In genomic region chr11:27218498-27219038, GRCh38 we compare ENCODE assay signal across 12 cellular contexts.
DNase-seq lines count a peak whose midpoint lies in the region; TF ChIP-seq lines count a peak whose summit lies in the region.
"Had no signal": no experiment of that assay in that cellular context is flagged by ENCODE, and none has a peak within 500 bp of the region (broad histone marks: within the 10 kb centered on the region; RNA-seq: fewer than 3 reads in every experiment).

No MANE protein-coding gene starts in this region.

- peak overlapping the region; percentile 85 for H3K27ac Mint-ChIP-seq in chondrocyte (ENCODE audit: unreplicated experiment)
- peak overlapping the region; percentile 98 for H3K27ac Mint-ChIP-seq in nephron progenitor cell

- peaks cover 57% of the 10 kb centered on the region for H3K4me1 Mint-ChIP-seq in chondrocyte (ENCODE audit: low read depth)
- H3K4me1 Mint-ChIP-seq in nephron progenitor cell = peaks cover 59% of the 10 kb centered on the region

- no peaks in the 10 kb centered on the region for H3K36me3 ChIP-seq in MG63
- H3K36me3 ChIP-seq: left lung had no signal

- no peaks in the 10 kb centered on the region for H3K9me3 Mint-ChIP-seq in chondrocyte (ENCODE audit: low read depth)
- peaks cover 16% of the 10 kb centered on the region for H3K9me3 Mint-ChIP-seq in nephron progenitor cell

- DNase-seq in DMS153 (lab: John Stamatoyannopoulos, UW) (peak; percentile 38), MG63 (peak; percentile 69), chondrocyte (ENCODE audit: low spot score) (no peak), nephron progenitor cell (no peak), SHP77 (lab: John Stamatoyannopoulos, UW) (no peak), NAMALWA (ENCODE audit: low spot score) (no peak)
- no peak for DNase-seq in activated CD4-positive, alpha-beta T cell treated with anti-CD3 and anti-CD28 coated beads, Interleukin-2, amount 50 U/mL, for 1 hour
- no peak for DNase-seq in activated CD8-positive, alpha-beta memory T cell treated with anti-CD3 and anti-CD28 coated beads, Interleukin-2, amount 50 U/mL, for 4 hours
- DNase-seq: activated CD4-positive, alpha-beta T cell treated with anti-CD3 and anti-CD28 coated beads, Interleukin-2, amount 50 U/mL, for 4 hours; GDM1; left lung; stimulated activated CD4-positive, alpha-beta T cell treated with anti-CD3 and anti-CD28 coated beads, Interleukin-4, amount 100 ng/mL, for 1 hour had no signal

- H3K27me3 Mint-ChIP-seq in chondrocyte (ENCODE audit: low read depth) (no peaks in the 10 kb centered on the region), nephron progenitor cell (ENCODE audit: low read depth, poor library complexity) (no peaks in the 10 kb centered on the region)

- H3K27me3 ChIP-seq in MG63 = no peaks in the 10 kb centered on the region
- H3K27me3 ChIP-seq: left lung had no signal

- TF ChIP-seq CTCF in chondrocyte (IDR thresholded peaks at IDR 0.05) = no peak
- TF ChIP-seq CTCF in nephron progenitor cell (IDR thresholded peaks at IDR 0.05) = no peak

- no peaks in the 10 kb centered on the region for H3K9me3 ChIP-seq in MG63
- H3K9me3 ChIP-seq: left lung had no signal

- peak overlapping the region; percentile 72 for H3K4me3 Mint-ChIP-seq in chondrocyte (ENCODE audit: unreplicated experiment)
- peak overlapping the region; percentile 76 for H3K4me3 Mint-ChIP-seq in nephron progenitor cell

- no peak overlapping the region for H3K4me3 ChIP-seq in MG63
- H3K4me3 ChIP-seq: left lung had no signal

- no peaks in the 10 kb centered on the region for H3K36me3 Mint-ChIP-seq in chondrocyte (ENCODE audit: low read depth)
- H3K36me3 Mint-ChIP-seq in nephron progenitor cell (ENCODE audit: low read depth) = peaks cover 5% of the 10 kb centered on the region

Comparison
In these comparisons a context has a peak if more than half of its experiments do, and no peak if none do; other contexts are left out.
1. DNase-seq: peak in DMS153 (single experiment) and MG63 (single experiment); none in chondrocyte (single experiment), nephron progenitor cell (single experiment), SHP77 (0 of 2), activated CD4-positive, alpha-beta T cell treated with anti-CD3 and anti-CD28 coated beads, Interleukin-2, amount 50 U/mL, for 1 hour (single experiment), NAMALWA (single experiment) and activated CD8-positive, alpha-beta memory T cell treated with anti-CD3 and anti-CD28 coated beads, Interleukin-2, amount 50 U/mL, for 4 hours (single experiment).